22 cellular contexts compared by ENCODE assay signal in genomic region chrX:73728518-73729023, GRCh38.
"Had no signal": no experiment of that assay in that cellular context is flagged by ENCODE, and none has a peak within 500 bp of the region (broad histone marks: within the 10 kb centered on the region; RNA-seq: fewer than 3 reads in every experiment).

No MANE protein-coding gene starts in this region.

- H3K36me3 ChIP-seq: esophagus squamous epithelium, gastroesophageal sphincter, sigmoid colon, stomach, transverse colon had no signal

- H3K9me3 ChIP-seq: body of pancreas, esophagus squamous epithelium, gastroesophageal sphincter, sigmoid colon, transverse colon had no signal

- H3K4me3 ChIP-seq: body of pancreas, esophagus squamous epithelium, gastroesophageal sphincter, sigmoid colon, smooth muscle cell, stomach, transverse colon had no signal

- DNase-seq: activated CD4-positive, alpha-beta T cell treated with anti-CD3 and anti-CD28 coated beads for 1 hour; activated CD4-positive, alpha-beta T cell treated with anti-CD3 and anti-CD28 coated beads, Interleukin-2, amount 50 U/mL, for 1 hour; activated CD8-positive, alpha-beta T cell treated with anti-CD3 and anti-CD28 coated beads, Interleukin-2, amount 10 ng/mL, durations not matched to agents 7 days and 5 days; activated gamma-delta T cell; activated naive CD4-positive, alpha-beta T cell treated with anti-CD3 and anti-CD28 coated beads, Interleukin-2, amount 50 U/mL, for 16 hours; activated naive CD8-positive, alpha-beta T cell treated with anti-CD3 and anti-CD28 coated beads, Interleukin-2, amount 50 U/mL, for 24 hours; body of pancreas; effector memory CD4-positive, alpha-beta T cell; esophagus squamous epithelium; left ventricle myocardium superior; mammary epithelial cell; midbrain; natural killer cell; occipital lobe; sigmoid colon; stimulated activated CD4-positive, alpha-beta T cell treated with anti-CD3 and anti-CD28 coated beads, Interleukin-15, amount 100 ng/mL, for 24 hours; stomach; transverse colon had no signal

- H3K27ac ChIP-seq: body of pancreas, esophagus squamous epithelium, gastroesophageal sphincter, sigmoid colon, stomach, transverse colon, VCaP had no signal

- H3K4me1 ChIP-seq: body of pancreas, esophagus squamous epithelium, gastroesophageal sphincter, sigmoid colon, stomach, transverse colon had no signal

- H3K4me2 ChIP-seq: smooth muscle cell had no signal

- H3K27me3 ChIP-seq: body of pancreas, esophagus squamous epithelium, gastroesophageal sphincter, sigmoid colon, transverse colon had no signal

- ATAC-seq: activated CD8-positive, alpha-beta T cell treated with anti-CD3 and anti-CD28 coated beads, Interleukin-2, amount 10 ng/mL, durations not matched to agents 7 days and 5 days; activated naive CD8-positive, alpha-beta T cell treated with anti-CD3 and anti-CD28 coated beads, Interleukin-2, amount 50 U/mL, for 24 hours; body of pancreas; gastroesophageal sphincter; left ventricle myocardium superior; natural killer cell; stimulated activated memory B cell treated with anti-CD40 and anti-IgM and Interleukin-4, amounts not matched to agents 10 μg/mL and 1 μg/mL and 100 μg/mL, for 72 hours had no signal
